ENCODE assay signal across 10 cellular contexts in genomic region chr12:53071591-53072551, GRCh38. TPM values are rescaled to one million over a fixed set of nuclear protein-coding genes. Genes with fewer than 3 reads are reported as not detected.
DNase-seq lines count a peak whose midpoint lies in the region; ATAC-seq lines count a peak whose summit lies in the region.
"Had no signal": no experiment of that assay in that cellular context is flagged by ENCODE, and none has a peak within 500 bp of the region (broad histone marks: within the 10 kb centered on the region; RNA-seq: fewer than 3 reads in every experiment).

No MANE protein-coding gene starts in this region.

- H3K36me3 ChIP-seq in H7 (replicated peaks; ENCODE audit: control insufficient read depth, insufficient read depth, low read length) (no peaks in the 10 kb centered on the region; the same call in 1 of the 2 replicates), adipocyte (ENCODE audit: control insufficient read depth, insufficient read depth, low read length, severe bottlenecking) (peaks cover 23% of the 10 kb centered on the region)

- DNase-seq in H7 (peak; percentile 86), adipocyte (ENCODE audit: low read depth) (no peak), left cardiac atrium (peak; percentile 88), retina (peak; percentile 14), A172 (ENCODE audit: low spot score) (no peak), midbrain (lab: John Stamatoyannopoulos, UW) (no peak)
- DNase-seq: NCI-H526 had no signal

- intact Hi-C loops in left cardiac atrium (cut with DNase I) = no loop called here

- H3K27me3 ChIP-seq in H7 (ENCODE audit: control insufficient read depth, insufficient read depth, low read length) = no peaks in the 10 kb centered on the region
- no peaks in the 10 kb centered on the region for H3K27me3 ChIP-seq in adipocyte (replicated peaks; ENCODE audit: control insufficient read depth, insufficient read depth, low read length)

- H3K4me1 ChIP-seq in adipocyte (ENCODE audit: control insufficient read depth, insufficient read depth, low read length) = peaks cover 65% of the 10 kb centered on the region

- H3K9ac ChIP-seq in adipocyte (ENCODE audit: low read length) = peak overlapping the region; percentile 89

- ATAC-seq in left cardiac atrium (peak; percentile 65 to 80), GM18909 (IDR thresholded peaks at IDR 0.05; ENCODE audit: poor library complexity, unreplicated experiment) (no peak), GM19455 (IDR thresholded peaks at IDR 0.05; ENCODE audit: unreplicated experiment) (no peak)

- H3K4me3 ChIP-seq in H7 (ENCODE audit: insufficient read depth, low read depth, low read length) = no peak overlapping the region
- peak overlapping the region; percentile 53 for H3K4me3 ChIP-seq in adipocyte (ENCODE audit: low read length)

- no peaks in the 10 kb centered on the region for H3K9me3 ChIP-seq in adipocyte (ENCODE audit: control insufficient read depth, low read length)

RNA-seq across cellular contexts. Expression of gene SPRYD3, which starts 7.3 kb away (rescaled TPM):
- total RNA-seq in H7 (2014; rRNA removed; shearing (Covaris generic)) = 8.3 and 8.7 TPM in 2 replicates
- 10 to 100 TPM; 34.3 to 51.3 TPM for total RNA-seq in left cardiac atrium
- 15.2 and 19.6 TPM in 2 replicates for total RNA-seq in A172 (2014; rRNA removed; shearing (Covaris generic))

RNA-seq across cellular contexts. Expression of gene TNS2, which starts 22.0 kb away (rescaled TPM):
- total RNA-seq in H7 (2014; rRNA removed; shearing (Covaris generic)) = 7.6 and 8.7 TPM in 2 replicates
- 100 to 1,000 TPM; 108 to 122 TPM for total RNA-seq in left cardiac atrium
- 18.9 and 24.5 TPM in 2 replicates for total RNA-seq in A172 (2014; rRNA removed; shearing (Covaris generic))

RNA-seq across cellular contexts. Expression of gene IGFBP6, which starts 25.6 kb away (rescaled TPM):
- 10.8 and 17.5 TPM in 2 replicates for total RNA-seq in H7 (2014; rRNA removed; shearing (Covaris generic))
- 100 to 1,000 TPM; 134 to 139 TPM for total RNA-seq in left cardiac atrium
- total RNA-seq in A172 (2014; rRNA removed; shearing (Covaris generic)) = 104 and 147 TPM in 2 replicates
- total RNA-seq: activated T-helper 1 cell treated with anti-CD3 and anti-CD28 coated beads, Interleukin-12 subunit alpha, Interleukin-12 subunit beta, Interleukin-2, Interleukin-4 antibody, amounts not matched to agents 30 ng/mL and 10 ng/mL and 1 ng/mL, durations not matched to agents 14 hours and 24 hours and 36 hours had no signal

RNA-seq across cellular contexts. Expression of gene SOAT2, which starts 31.4 kb away (rescaled TPM):
- total RNA-seq in H7 (2014; rRNA removed; shearing (Covaris generic)) = not detected in 2 replicates
- total RNA-seq in left cardiac atrium = not detected
- total RNA-seq in A172 (2014; rRNA removed; shearing (Covaris generic)) = 0.17 TPM in 1 of 2 replicates, not detected in the other
- total RNA-seq: activated T-helper 1 cell treated with anti-CD3 and anti-CD28 coated beads, Interleukin-12 subunit alpha, Interleukin-12 subunit beta, Interleukin-2, Interleukin-4 antibody, amounts not matched to agents 30 ng/mL and 10 ng/mL and 1 ng/mL, durations not matched to agents 14 hours and 24 hours and 36 hours had no signal

Comparison
In these comparisons a context has a peak if more than half of its experiments do, and no peak if none do; other contexts are left out.
1. DNase-seq: peak in H7 (single experiment), left cardiac atrium (single experiment) and retina (single experiment); none in adipocyte (single experiment), A172 (single experiment) and midbrain (single experiment).
2. ATAC-seq: peak in left cardiac atrium (2 of 2); none in GM18909 (single experiment) and GM19455 (single experiment).